ENCODE assay signal across 15 cellular contexts in the genomic region with DNA sequence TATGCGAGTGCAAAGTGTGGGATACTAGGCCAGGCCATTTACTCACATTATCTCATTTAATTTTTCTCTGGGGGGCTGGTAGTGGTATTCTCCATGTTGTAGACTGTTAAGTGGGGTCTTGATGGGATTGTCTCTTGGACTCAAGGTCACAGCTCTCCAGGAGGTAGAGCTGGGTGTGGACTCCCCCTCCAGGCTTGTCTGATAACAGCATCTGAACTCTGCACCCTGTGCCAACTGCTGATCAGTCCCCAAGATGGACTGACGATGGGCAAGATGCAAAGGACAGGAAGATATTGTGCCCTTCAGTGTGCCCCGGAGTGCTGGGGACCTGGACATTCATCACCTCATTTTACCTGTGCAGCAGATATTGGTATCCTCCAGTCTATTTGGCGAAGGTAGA.
DNase-seq lines count a peak whose midpoint lies in the region; ATAC-seq, FAIRE-seq and TF ChIP-seq lines count a peak whose summit lies in the region.
"Had no signal": no experiment of that assay in that cellular context is flagged by ENCODE, and none has a peak within 500 bp of the region (broad histone marks: within the 10 kb centered on the region; RNA-seq: fewer than 3 reads in every experiment).

No MANE protein-coding gene starts in this region.

- DNase-seq in Caco-2, result no peak
- DNase-seq in HCT116 (ENCODE audit: low read depth, low spot score), result peak; percentile 18
- peak; percentile 11 for DNase-seq in mesendoderm
- no peak for DNase-seq in tibial artery
- DNase-seq in coronary artery (ENCODE audit: low spot score), result no peak
- no peak for DNase-seq in RCC 7860 (ENCODE audit: low spot score)
- DNase-seq in upper lobe of left lung, result no peak
- DNase-seq: activated CD4-positive, CD25-positive, alpha-beta regulatory T cell treated with anti-CD3 and anti-CD28 coated beads, Interleukin-2, amount 50 U/mL, for 72 hours; activated gamma-delta T cell; COR-L47; NCI-H2171; SIG-M5; stimulated activated CD4-positive, alpha-beta T cell treated with anti-CD3 and anti-CD28 coated beads, Interleukin-4, amount 100 ng/mL, for 24 hours had no signal

- no peak overlapping the region for H3K56ac ChIP-seq in mesendoderm (ENCODE audit: low read length)

- RAD21 ChIA-PET in HCT116 (lab: Charles Lee; ENCODE audit: low non-redundant PET in 1 of 2, low total read pairs in 2 of 2, uncharacterized antibody in 2 of 2, unreplicated experiment in 2 of 2), result interaction anchor here in 1 of 2 experiments (1.9 kb wide), 1 partner anchor 161 kb away, joined by 6 read pairs; no protein-coding TSS in a partner anchor

- no peaks in the 10 kb centered on the region for H3K9me3 ChIP-seq in Caco-2
- no peaks in the 10 kb centered on the region for H3K9me3 ChIP-seq in HCT116 (ENCODE audit: control insufficient read depth in 1 of 2, insufficient read depth in 1 of 2, low read depth in 1 of 2, low read length in 2 of 2)
- H3K9me3 ChIP-seq in tibial artery, result no peaks in the 10 kb centered on the region
- H3K9me3 ChIP-seq in upper lobe of left lung, result no peaks in the 10 kb centered on the region

- H3K36me3 ChIP-seq in Caco-2 (ENCODE audit: control insufficient read depth, insufficient read depth, low read length), result peaks cover 3% of the 10 kb centered on the region; the same call in 1 of the 2 replicates
- H3K36me3 ChIP-seq in HCT116 (ENCODE audit: control insufficient read depth in 1 of 2, insufficient read depth in 2 of 2, low read length in 2 of 2), result no peaks in the 10 kb centered on the region; a peak in 1 of 4 replicates
- no peaks in the 10 kb centered on the region for H3K36me3 ChIP-seq in mesendoderm (ENCODE audit: control insufficient read depth, insufficient read depth, low read length)
- peaks cover 4 to 15% (median 6%) of the 10 kb centered on the region in 3 donors for H3K36me3 ChIP-seq in tibial artery
- peaks cover 0 to 3% (median 0%) of the 10 kb centered on the region in 4 donors for H3K36me3 ChIP-seq in upper lobe of left lung

- H3K27me3 ChIP-seq in Caco-2 (replicated peaks; ENCODE audit: control insufficient read depth, insufficient read depth, low read length) (no peaks in the 10 kb centered on the region; the same call in 1 of the 2 replicates), HCT116 (ENCODE audit: insufficient read depth, low read length) (no peaks in the 10 kb centered on the region), mesendoderm (ENCODE audit: insufficient read depth, low read length, poor library complexity) (no peaks in the 10 kb centered on the region), tibial artery (no peaks in the 10 kb centered on the region), upper lobe of left lung (no peaks in the 10 kb centered on the region)

- no peak overlapping the region for H2AFZ ChIP-seq in HCT116 (ENCODE audit: low read depth, low read length, poor library complexity, severe bottlenecking)
- H2AFZ ChIP-seq: parathyroid adenoma had no signal

- no peak for TF ChIP-seq EP300 in upper lobe of left lung (IDR thresholded peaks at IDR 0.05)

- TF ChIP-seq CTCF in Caco-2 (IDR thresholded peaks at IDR 0.05; ENCODE audit: insufficient read depth in 1 of 2, low read depth in 1 of 2, low read length in 1 of 2, severe bottlenecking in 1 of 2, unreplicated experiment in 1 of 2) (peak; percentile 8 to 11), HCT116 (IDR thresholded peaks at IDR 0.05 in 2 of 3, conservative IDR thresholded peaks at IDR 0.05 in 1 of 3; ENCODE audit: borderline replicate concordance in 1 of 3, insufficient read depth in 1 of 3, low read depth in 2 of 3, low read length in 2 of 3) (peak; percentile 48 to 75 (median 50)), tibial artery (IDR thresholded peaks at IDR 0.05) (no peak), coronary artery (IDR thresholded peaks at IDR 0.05) (no peak), upper lobe of left lung (IDR thresholded peaks at IDR 0.05) (no peak)

- H3K79me1 ChIP-seq in mesendoderm (ENCODE audit: low read length), result peaks cover 1% of the 10 kb centered on the region

- H3K27ac ChIP-seq in HCT116 (ENCODE audit: low read depth, low read length) (no peak overlapping the region), mesendoderm (ENCODE audit: low read depth, low read length) (no peak overlapping the region), tibial artery (no peak overlapping the region), coronary artery (no peak overlapping the region), upper lobe of left lung (no peak overlapping the region)
- H3K27ac ChIP-seq: parathyroid adenoma had no signal

- H3K4me3 ChIP-seq in Caco-2 (ENCODE audit: low read depth, low read length) (no peak overlapping the region), HCT116 (replicated peaks in 1 of 2; ENCODE audit: low read depth in 1 of 2, low read length in 2 of 2) (no peak overlapping the region), mesendoderm (ENCODE audit: low read length) (no peak overlapping the region), tibial artery (no peak overlapping the region), coronary artery (no peak overlapping the region), upper lobe of left lung (no peak overlapping the region)

- no peak overlapping the region for H3K23ac ChIP-seq in mesendoderm (ENCODE audit: low read length)

- H2BK15ac ChIP-seq in mesendoderm (replicated peaks; ENCODE audit: low read depth), result no peak overlapping the region

- H3K4me1 ChIP-seq in Caco-2 (peaks cover 23% of the 10 kb centered on the region), HCT116 (ENCODE audit: control insufficient read depth in 1 of 2, insufficient read depth in 2 of 2, low read length in 2 of 2) (peaks cover 29 to 41% of the 10 kb centered on the region in 2 experiments), mesendoderm (ENCODE audit: control insufficient read depth, low read depth, low read length) (peaks cover 10% of the 10 kb centered on the region), tibial artery (peaks cover 0 to 7% (median 0%) of the 10 kb centered on the region in 4 donors), upper lobe of left lung (peaks cover 0 to 14% (median 6%) of the 10 kb centered on the region in 4 donors)

- CTCF ChIA-PET in Caco-2 (lab: Charles Lee), result interaction anchor here (1.9 kb wide), 1 partner anchor 161 kb away, joined by 13 read pairs; no protein-coding TSS in a partner anchor
- CTCF ChIA-PET in HCT116 (lab: Charles Lee), result interaction anchor here (2.6 kb wide), 1 partner anchor 161 kb away, joined by 17 read pairs; no protein-coding TSS in a partner anchor

- no peaks in the 10 kb centered on the region for H4K20me1 ChIP-seq in HCT116 (ENCODE audit: insufficient read depth)

- H3K27me3 Mint-ChIP-seq in Caco-2 (ENCODE audit: insufficient read depth, unreplicated experiment), result no peaks in the 10 kb centered on the region

- ATAC-seq in HCT116, result peak; percentile 70
- ATAC-seq in SK-N-SH treated with all-trans-retinoic acid at 6 μM for 48 hours, result peak; percentile 49; the same call in 2 of the 3 replicates
- no peak for ATAC-seq in upper lobe of left lung (ENCODE audit: low FRiP score in 2 of 2)

- no peak overlapping the region for H2AK5ac ChIP-seq in mesendoderm (ENCODE audit: low read length)

- peak; percentile 60; the same call in 1 of the 2 replicates for TF ChIP-seq RAD21 in HCT116 (IDR thresholded peaks at IDR 0.05; ENCODE audit: low read depth)

- no peak overlapping the region for H3K4me2 ChIP-seq in HCT116 (ENCODE audit: low read length)
- no peak overlapping the region for H3K4me2 ChIP-seq in mesendoderm (ENCODE audit: low read length)

- H3K27ac Mint-ChIP-seq in Caco-2 (ENCODE audit: unreplicated experiment), result no peak overlapping the region

- no peaks in the 10 kb centered on the region for H3K9me2 ChIP-seq in HCT116 (ENCODE audit: insufficient read depth)

- H2BK5ac ChIP-seq in mesendoderm (ENCODE audit: low read length), result no peak overlapping the region

- POLR2A ChIA-PET in Caco-2 (lab: Charles Lee), result no interaction called here
- POLR2A ChIA-PET in HCT116 (lab: Charles Lee), result interaction anchor here (1.1 to 1.7 kb wide), 2 partner anchors 26 to 161 kb away, joined by 4 read pairs; no protein-coding TSS in a partner anchor

- H2BK120ac ChIP-seq in mesendoderm (ENCODE audit: low read depth, low read length), result no peak overlapping the region

- WGBS in mesendoderm (ENCODE audit: extremely low coverage, insufficient coverage, low lambda C conversion rate), result no CpG with 5 or more reads among the region's 4 CpGs
- 93 to 96% methylated on average over 4 of the region's 4 CpGs for WGBS in upper lobe of left lung, 2 donors

- BruUV-seq in Caco-2 (replicated peaks; lab: Mats Ljungman, UMichigan), result no TSS peak
- BruUV-seq in HCT116 (replicated peaks; lab: Mats Ljungman, UMichigan), result no TSS peak

- H3K9ac ChIP-seq in HCT116 (ENCODE audit: low read length), result no peak overlapping the region
- H3K9ac ChIP-seq in mesendoderm (ENCODE audit: low read length), result no peak overlapping the region
- H3K9ac ChIP-seq: parathyroid adenoma had no signal

- intact Hi-C loops in Caco-2 (cut with micrococcal nuclease; ENCODE audit: unreplicated experiment) (loop anchor here (10.0 kb wide), 1 partner anchor 269 kb away; no protein-coding TSS in a partner anchor), HCT116 (cut with micrococcal nuclease) (loop anchor here (1.0 kb wide), 1 partner anchor 161 kb away; no protein-coding TSS in a partner anchor), tibial artery (cut with DNase I; ENCODE audit: low total_unique reads) (no loop called here)

- no peak overlapping the region for H4K8ac ChIP-seq in mesendoderm (ENCODE audit: low read depth, low read length)

- H3K4me1 Mint-ChIP-seq in Caco-2 (ENCODE audit: low read depth, unreplicated experiment), result peaks cover 45% of the 10 kb centered on the region

- no peak overlapping the region for H3K18ac ChIP-seq in mesendoderm (ENCODE audit: low read length)

- no peak for FAIRE-seq in RCC 7860 (lab: Jason Lieb, UNC)

- TF ChIP-seq POLR2A in HCT116 (IDR thresholded peaks at IDR 0.05; ENCODE audit: borderline replicate concordance, extremely low read depth, insufficient read depth, insufficient read length) (no peak), upper lobe of left lung (IDR thresholded peaks at IDR 0.05) (no peak)

- H3K79me2 ChIP-seq in HCT116 (ENCODE audit: insufficient read depth, low read length), result peaks cover 10% of the 10 kb centered on the region; the same call in 1 of the 2 replicates
- no peaks in the 10 kb centered on the region for H3K79me2 ChIP-seq in mesendoderm (ENCODE audit: control insufficient read depth, insufficient read depth, low read length)

- peaks cover 49% of the 10 kb centered on the region for H3K36me3 Mint-ChIP-seq in Caco-2 (ENCODE audit: insufficient read depth, unreplicated experiment)

- no peak overlapping the region for H4K5ac ChIP-seq in mesendoderm (ENCODE audit: low read length)

- no peak overlapping the region for H3K4ac ChIP-seq in mesendoderm (ENCODE audit: low read depth, low read length)

- H3K4me3 Mint-ChIP-seq in Caco-2 (ENCODE audit: unreplicated experiment), result no peak overlapping the region

- H3K9me3 Mint-ChIP-seq in Caco-2 (ENCODE audit: unreplicated experiment), result no peaks in the 10 kb centered on the region

TF ChIP-seq in HCT116, 20 proteins besides CTCF, POLR2A, EP300 and RAD21 (continues in another document):
- TF ChIP-seq CBX3 (IDR thresholded peaks at IDR 0.05; ENCODE audit: low read depth), result no peak

TF ChIP-seq in SK-N-SH treated with all-trans-retinoic acid at 6 μM for 48 hours, 23 proteins besides CTCF, POLR2A, EP300 and RAD21 (continues in another document):
- TF ChIP-seq ISL1 (CRISPR knock-in tag; IDR thresholded peaks at IDR 0.05) (no peak), ZNF70 (CRISPR knock-in tag; IDR thresholded peaks at IDR 0.05) (no peak), ZNF8 (CRISPR knock-in tag; IDR thresholded peaks at IDR 0.05) (no peak)

Comparison
In these comparisons a context has a peak if more than half of its experiments do, and no peak if none do; other contexts are left out.
1. DNase-seq: peak in HCT116 (single experiment) and mesendoderm (single experiment); none in Caco-2 (0 of 2), tibial artery (0 of 2), coronary artery (single experiment), RCC 7860 (single experiment) and upper lobe of left lung (0 of 2).
2. CTCF ChIP-seq: peak in Caco-2 (2 of 2) and HCT116 (3 of 3); none in tibial artery (0 of 2), coronary artery (single experiment) and upper lobe of left lung (0 of 6).
3. ATAC-seq: peak in HCT116 (single experiment) and SK-N-SH treated with all-trans-retinoic acid at 6 μM for 48 hours (single experiment); none in upper lobe of left lung (0 of 2).